Comparison of ENCODE assay signal across 16 cellular contexts in the genomic region with DNA sequence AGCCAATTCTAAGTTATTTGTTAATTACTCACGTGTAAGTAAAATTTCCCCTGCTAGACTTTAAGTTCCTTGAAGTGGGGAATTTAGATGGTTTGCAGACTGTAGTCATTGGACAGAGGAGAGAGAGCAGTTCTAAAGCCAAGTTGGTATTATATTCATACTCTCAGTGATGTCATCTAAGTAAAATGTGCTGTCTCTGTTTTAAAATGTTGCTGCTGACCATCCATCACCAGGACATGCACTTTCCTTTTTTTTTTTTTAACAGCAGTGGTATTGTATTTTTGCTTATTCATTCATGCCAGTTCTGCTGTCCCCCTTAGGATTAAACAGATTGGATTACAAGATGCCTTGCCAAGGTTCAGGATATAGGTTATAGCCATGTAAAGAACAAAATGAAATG. TPM values are rescaled to one million over a fixed set of nuclear protein-coding genes. Genes with fewer than 3 reads are reported as not detected.
DNase-seq lines count a peak whose midpoint lies in the region; FAIRE-seq and TF ChIP-seq lines count a peak whose summit lies in the region.
"Had no signal": no experiment of that assay in that cellular context is flagged by ENCODE, and none has a peak within 500 bp of the region (broad histone marks: within the 10 kb centered on the region; RNA-seq: fewer than 3 reads in every experiment).

No MANE protein-coding gene starts in this region.

- BruUV-seq in A673 (replicated peaks; lab: Mats Ljungman, UMichigan) = no TSS peak

- FAIRE-seq in HTR-8/SVneo (lab: Jason Lieb, UNC) (no peak), bronchial epithelial cell (lab: Jason Lieb, UNC) (no peak)
- FAIRE-seq: HepG2 had no signal

- WGBS in hepatocyte (ENCODE audit: low lambda C conversion rate, missing lambda C conversion rate) = 77% methylated on average over 1 of the region's 1 CpG

- H3K36me3 ChIP-seq in A673 (ENCODE audit: insufficient read depth, low read length, poor library complexity, severe bottlenecking) (no peaks in the 10 kb centered on the region), bronchial epithelial cell (ENCODE audit: control insufficient read depth, insufficient read depth, low read length) (no peaks in the 10 kb centered on the region), hepatocyte (replicated peaks; ENCODE audit: insufficient read depth, low read depth) (no peaks in the 10 kb centered on the region)

- no peaks in the 10 kb centered on the region for H3K9me3 ChIP-seq in A673 (ENCODE audit: low read depth, low read length, poor library complexity, severe bottlenecking)
- H3K9me3 ChIP-seq in hepatocyte (ENCODE audit: low read depth) = no peaks in the 10 kb centered on the region

- no peak overlapping the region for H2AFZ ChIP-seq in hepatocyte

- POLR2A ChIA-PET in A673 (lab: Charles Lee; ENCODE audit: low non-redundant PET) = no interaction called here

- H3K27ac ChIP-seq in A673 (ENCODE audit: low read depth, low read length, poor library complexity, severe bottlenecking) (peak overlapping the region; percentile 55), hepatocyte (no peak overlapping the region)

- H4K20me1 ChIP-seq in hepatocyte (ENCODE audit: insufficient read depth, poor library complexity, severe bottlenecking) = no peaks in the 10 kb centered on the region

- no peaks in the 10 kb centered on the region for H3K79me2 ChIP-seq in hepatocyte

- peaks cover 27% of the 10 kb centered on the region for H3K4me1 ChIP-seq in A673 (ENCODE audit: insufficient read depth, low read length, poor library complexity, severe bottlenecking)
- H3K4me1 ChIP-seq in hepatocyte (ENCODE audit: insufficient read depth) = peaks cover 5% of the 10 kb centered on the region

- H3K4me3 ChIP-seq in A673 (ENCODE audit: low read depth, low read length, poor library complexity, severe bottlenecking) = peak overlapping the region; percentile 5
- H3K4me3 ChIP-seq in bronchial epithelial cell (ENCODE audit: low read depth, low read length) = no peak overlapping the region
- no peak overlapping the region for H3K4me3 ChIP-seq in hepatocyte

- no peaks in the 10 kb centered on the region for H3K9me2 ChIP-seq in hepatocyte (replicated peaks; ENCODE audit: insufficient read depth)

- intact Hi-C loops in A673 (cut with micrococcal nuclease; ENCODE audit: unreplicated experiment) = no loop called here

- peak; percentile 31 for DNase-seq in A673 (ENCODE audit: low spot score)
- peak; percentile 6 for DNase-seq in HTR-8/SVneo (ENCODE audit: insufficient read length, low spot score)
- peak; percentile 10 for DNase-seq in bronchial epithelial cell (ENCODE audit: low read depth)
- DNase-seq in kidney glomerular epithelial cell (lab: John Stamatoyannopoulos, UW) = peak; percentile 66
- DNase-seq in NCI-H526 (lab: John Stamatoyannopoulos, UW) = no peak
- no peak for DNase-seq in hepatocyte (ENCODE audit: low spot score)
- DNase-seq in activated T-cell treated with anti-CD3 and anti-CD28 coated beads, Interleukin-2, amount 50 U/mL, for 48 hours = no peak
- DNase-seq in GM20000 (ENCODE audit: low spot score) = no peak
- DNase-seq: ACHN; activated naive CD8-positive, alpha-beta T cell treated with anti-CD3 and anti-CD28 coated beads, Interleukin-2, amount 50 U/mL, for 24 hours; erythroblast; NCI-H1694 treated with DMSO at 0.1 percent for 48 hours; occipital lobe; stimulated activated CD4-positive, alpha-beta T cell treated with anti-CD3 and anti-CD28 coated beads, Interleukin-2, amount 100 ng/mL, for 24 hours; stimulated activated naive CD8-positive, alpha-beta T cell treated with anti-CD3 and anti-CD28 coated beads, Interleukin-15, Interleukin-2, amounts not matched to agents 100 U/mL and 50 U/mL, for 24 hours had no signal

- H3K27me3 ChIP-seq in A673 (replicated peaks; ENCODE audit: insufficient read depth, low read depth, low read length, poor library complexity) (no peaks in the 10 kb centered on the region), bronchial epithelial cell (ENCODE audit: control insufficient read depth, insufficient read depth, low read length) (no peaks in the 10 kb centered on the region), hepatocyte (peaks cover 23% of the 10 kb centered on the region)

- CTCF ChIA-PET in A673 (lab: Charles Lee) = no interaction called here

- H3K4me2 ChIP-seq in hepatocyte = no peak overlapping the region

- TF ChIP-seq CTCF in A673 (conservative IDR thresholded peaks at IDR 0.05; ENCODE audit: low read depth, low read length) (no peak), bronchial epithelial cell (IDR thresholded peaks at IDR 0.05; ENCODE audit: insufficient read depth, low read length, severe bottlenecking) (no peak), hepatocyte (IDR thresholded peaks at IDR 0.05; ENCODE audit: poor library complexity) (no peak), GM20000 (IDR thresholded peaks at IDR 0.05; ENCODE audit: extremely low read depth, missing control alignments) (no peak)

RNA-seq across cellular contexts. Expression of gene TTLL7, which starts 2.3 kb away (rescaled TPM):
- total RNA-seq in A673 (2021) = 29.9 and 34.2 TPM in 2 replicates
- 0.79 and 1.2 TPM in 2 replicates for total RNA-seq in bronchial epithelial cell
- 3.4 and 3.5 TPM in 2 replicates for total RNA-seq in hepatocyte
- polyA plus RNA-seq in hepatocyte = 1.9 and 2.3 TPM in 2 replicates

Comparison
In these comparisons a context has a peak if more than half of its experiments do, and no peak if none do; other contexts are left out.
1. DNase-seq: peak in A673 (single experiment), HTR-8/SVneo (single experiment), bronchial epithelial cell (single experiment) and kidney glomerular epithelial cell (single experiment); none in NCI-H526 (0 of 2), hepatocyte (single experiment), activated T-cell treated with anti-CD3 and anti-CD28 coated beads, Interleukin-2, amount 50 U/mL, for 48 hours (0 of 2) and GM20000 (single experiment).